ENCODE assay signal across 8 cellular contexts in genomic region chr10:100186253-100186780, GRCh38. TPM values are rescaled to one million over a fixed set of nuclear protein-coding genes. Genes with fewer than 3 reads are reported as not detected.
DNase-seq lines count a peak whose midpoint lies in the region; ATAC-seq and TF ChIP-seq lines count a peak whose summit lies in the region.

No MANE protein-coding gene starts in this region.

- H3K9me2 ChIP-seq in GM23338 (ENCODE audit: insufficient read depth) = no peaks in the 10 kb centered on the region

- no peaks in the 10 kb centered on the region for H3K9me3 Mint-ChIP-seq in activated CD4-positive, alpha-beta T cell treated with anti-CD3 and anti-CD28 coated beads, Interleukin-2, amount 10 ng/mL, durations not matched to agents 24 days and 14 days
- H3K9me3 Mint-ChIP-seq in GM23338 = peaks cover 9% of the 10 kb centered on the region; the same call in 2 of the 3 replicates
- H3K9me3 Mint-ChIP-seq in activated T-helper 1 cell treated with anti-CD3 and anti-CD28 coated beads, Interleukin-12 subunit alpha, Interleukin-12 subunit beta, Interleukin-2, Interleukin-4 antibody, amounts not matched to agents 30 ng/mL and 10 ng/mL and 1 ng/mL, durations not matched to agents 14 hours and 24 hours and 36 hours = no peaks in the 10 kb centered on the region

- peaks cover 47% of the 10 kb centered on the region for H3K4me1 Mint-ChIP-seq in activated CD4-positive, alpha-beta T cell treated with anti-CD3 and anti-CD28 coated beads, Interleukin-2, amount 10 ng/mL, durations not matched to agents 24 days and 14 days
- H3K4me1 Mint-ChIP-seq in GM23338 = peaks cover 12% of the 10 kb centered on the region; the same call in 2 of the 3 replicates
- H3K4me1 Mint-ChIP-seq in activated T-helper 1 cell treated with anti-CD3 and anti-CD28 coated beads, Interleukin-12 subunit alpha, Interleukin-12 subunit beta, Interleukin-2, Interleukin-4 antibody, amounts not matched to agents 30 ng/mL and 10 ng/mL and 1 ng/mL, durations not matched to agents 14 hours and 24 hours and 36 hours (ENCODE audit: low read depth) = peaks cover 63% of the 10 kb centered on the region

- H3K36me3 Mint-ChIP-seq in activated CD4-positive, alpha-beta T cell treated with anti-CD3 and anti-CD28 coated beads, Interleukin-2, amount 10 ng/mL, durations not matched to agents 24 days and 14 days (ENCODE audit: low read depth) = peaks cover 47% of the 10 kb centered on the region
- H3K36me3 Mint-ChIP-seq in GM23338 (ENCODE audit: low read depth) = peaks cover 43% of the 10 kb centered on the region
- H3K36me3 Mint-ChIP-seq in activated T-helper 1 cell treated with anti-CD3 and anti-CD28 coated beads, Interleukin-12 subunit alpha, Interleukin-12 subunit beta, Interleukin-2, Interleukin-4 antibody, amounts not matched to agents 30 ng/mL and 10 ng/mL and 1 ng/mL, durations not matched to agents 14 hours and 24 hours and 36 hours (ENCODE audit: low read depth) = peaks cover 41% of the 10 kb centered on the region

- peak; percentile 60 for ATAC-seq in GM23338
- peak; percentile 36 to 80 (median 60) for ATAC-seq in heart right ventricle

- H3K27me3 ChIP-seq in GM23338 (ENCODE audit: insufficient read depth) (no peaks in the 10 kb centered on the region), heart right ventricle (no peaks in the 10 kb centered on the region)

- intact Hi-C loops in activated CD4-positive, alpha-beta T cell treated with anti-CD3 and anti-CD28 coated beads, Interleukin-2, amount 10 ng/mL, durations not matched to agents 24 days and 14 days (cut with micrococcal nuclease) = loop anchor here (1.0 to 10.0 kb wide), 6 partner anchors 38 to 342 kb away; partner anchors contain the start of genes BLOC1S2, CHUK and NDUFB8
- intact Hi-C loops in activated T-helper 1 cell treated with anti-CD3 and anti-CD28 coated beads, Interleukin-12 subunit alpha, Interleukin-12 subunit beta, Interleukin-2, Interleukin-4 antibody, amounts not matched to agents 30 ng/mL and 10 ng/mL and 1 ng/mL, durations not matched to agents 14 hours and 24 hours and 36 hours (cut with micrococcal nuclease) = loop anchor here (1.0 to 10.0 kb wide), 11 partner anchors 38 to 572 kb away; partner anchors contain the start of genes BLOC1S2, CHUK, COX15 and CUTC
- intact Hi-C loops in heart right ventricle (cut with DNase I) (loop anchor here in 1 of 10 donors (5.0 kb wide), 1 partner anchor 41 kb away; the partner anchor contains the start of gene CHUK), posterior vena cava (cut with DNase I) (no loop called here)

- H3K4me3 Mint-ChIP-seq in activated CD4-positive, alpha-beta T cell treated with anti-CD3 and anti-CD28 coated beads, Interleukin-2, amount 10 ng/mL, durations not matched to agents 24 days and 14 days = peak overlapping the region; percentile 95
- H3K4me3 Mint-ChIP-seq in GM23338 = peak overlapping the region; percentile 99
- peak overlapping the region; percentile 98 for H3K4me3 Mint-ChIP-seq in activated T-helper 1 cell treated with anti-CD3 and anti-CD28 coated beads, Interleukin-12 subunit alpha, Interleukin-12 subunit beta, Interleukin-2, Interleukin-4 antibody, amounts not matched to agents 30 ng/mL and 10 ng/mL and 1 ng/mL, durations not matched to agents 14 hours and 24 hours and 36 hours

- peaks cover 13% of the 10 kb centered on the region for H3K36me3 ChIP-seq in GM23338 (ENCODE audit: insufficient read depth)
- peaks cover 0 to 60% (median 5%) of the 10 kb centered on the region in 9 donors for H3K36me3 ChIP-seq in heart right ventricle

- TF ChIP-seq CTCF in GM23338 (conservative IDR thresholded peaks at IDR 0.05; ENCODE audit: low read depth in 2 of 2) (no peak), heart right ventricle (IDR thresholded peaks at IDR 0.05) (no peak)

- H3K27me3 Mint-ChIP-seq in activated CD4-positive, alpha-beta T cell treated with anti-CD3 and anti-CD28 coated beads, Interleukin-2, amount 10 ng/mL, durations not matched to agents 24 days and 14 days = no peaks in the 10 kb centered on the region
- H3K27me3 Mint-ChIP-seq in GM23338 (ENCODE audit: insufficient read depth, low read depth, poor library complexity) = peaks cover 8% of the 10 kb centered on the region
- no peaks in the 10 kb centered on the region for H3K27me3 Mint-ChIP-seq in activated T-helper 1 cell treated with anti-CD3 and anti-CD28 coated beads, Interleukin-12 subunit alpha, Interleukin-12 subunit beta, Interleukin-2, Interleukin-4 antibody, amounts not matched to agents 30 ng/mL and 10 ng/mL and 1 ng/mL, durations not matched to agents 14 hours and 24 hours and 36 hours (ENCODE audit: insufficient read depth)

- no peaks in the 10 kb centered on the region for H4K20me1 ChIP-seq in GM23338 (replicated peaks; ENCODE audit: insufficient read depth)

- H3K4me1 ChIP-seq in GM23338 (ENCODE audit: insufficient read depth) = 0 out of 2 replicates have a peak, but pooled peaks cover 6% of the 10 kb centered on the region
- H3K4me1 ChIP-seq in heart right ventricle = peaks cover 6 to 59% (median 29%) of the 10 kb centered on the region in 9 donors

- no peaks in the 10 kb centered on the region; the same call in 1 of the 2 replicates for H3F3A ChIP-seq in GM23338 (replicated peaks; ENCODE audit: low read depth)

- peak overlapping the region; percentile 97 for H3K27ac Mint-ChIP-seq in activated CD4-positive, alpha-beta T cell treated with anti-CD3 and anti-CD28 coated beads, Interleukin-2, amount 10 ng/mL, durations not matched to agents 24 days and 14 days
- H3K27ac Mint-ChIP-seq in GM23338 = peak overlapping the region; percentile 93
- peak overlapping the region; percentile 96 for H3K27ac Mint-ChIP-seq in activated T-helper 1 cell treated with anti-CD3 and anti-CD28 coated beads, Interleukin-12 subunit alpha, Interleukin-12 subunit beta, Interleukin-2, Interleukin-4 antibody, amounts not matched to agents 30 ng/mL and 10 ng/mL and 1 ng/mL, durations not matched to agents 14 hours and 24 hours and 36 hours

- peaks cover 36% of the 10 kb centered on the region for H3K79me2 ChIP-seq in GM23338 (replicated peaks; ENCODE audit: insufficient read depth)

- WGBS in heart right ventricle, 2 donors = 2 to 3% methylated on average over 14 of the region's 14 CpGs

- peak overlapping the region; percentile 95 for H3K4me2 ChIP-seq in GM23338

- H3K4me3 ChIP-seq in GM23338 (peak overlapping the region; percentile 75), heart right ventricle (peak overlapping the region; percentile 46 to 97 (median 86))

- H3K27ac ChIP-seq in GM23338 (ENCODE audit: low read depth) = peak overlapping the region; percentile 86
- H3K27ac ChIP-seq in heart right ventricle = peak overlapping the region; percentile 52 to 93 (median 86)

- peak overlapping the region; percentile 92 for H2AFZ ChIP-seq in GM23338

- H3K9me3 ChIP-seq in heart right ventricle = no peaks in the 10 kb centered on the region

- DNase-seq in activated CD4-positive, alpha-beta T cell treated with anti-CD3 and anti-CD28 coated beads, Interleukin-2, amount 10 ng/mL, durations not matched to agents 24 days and 14 days = no peak
- no peak for DNase-seq in activated CD4-positive, alpha-beta T cell treated with anti-CD3 and anti-CD28 coated beads, Interleukin-2, amount 50 U/mL, for 48 hours
- DNase-seq in GM23338 (ENCODE audit: low spot score) (peak; percentile 46), Kasumi-1 (lab: John Stamatoyannopoulos, UW) (peak; percentile 70 to 77), heart right ventricle (peak; percentile 19 to 49), renal cortical epithelial cell (ENCODE audit: low read depth) (peak; percentile 46), posterior vena cava (ENCODE audit: low spot score) (no peak)
- DNase-seq in activated T-helper 1 cell treated with anti-CD3 and anti-CD28 coated beads, Interleukin-12 subunit alpha, Interleukin-12 subunit beta, Interleukin-2, Interleukin-4 antibody, amounts not matched to agents 30 ng/mL and 10 ng/mL and 1 ng/mL, durations not matched to agents 14 hours and 24 hours and 36 hours (ENCODE audit: low spot score) = no peak

TF ChIP-seq in GM23338, 12 proteins besides CTCF, POLR2A, EP300 and RAD21 (continues in another document):
- TF ChIP-seq EZH2phosphoT487 (IDR thresholded peaks at IDR 0.05; ENCODE audit: unreplicated experiment) = no peak

RNA-seq across cellular contexts. Expression of gene ERLIN1, which starts 0.5 kb away (rescaled TPM):
- 20.2 TPM in 2 replicates for total RNA-seq in activated CD4-positive, alpha-beta T cell treated with anti-CD3 and anti-CD28 coated beads, Interleukin-2, amount 10 ng/mL, durations not matched to agents 24 days and 14 days
- total RNA-seq in GM23338 (2014; rRNA removed; shearing (Covaris generic)) = 16.9 and 20.4 TPM in 2 replicates
- polyA plus RNA-seq in GM23338 (2016; fragmentation: Nextera tagmentation; extraction: Ambion mirVana) = 5.8 and 7.2 TPM in 2 replicates
- 16.6 and 19.4 TPM in 2 replicates for total RNA-seq in activated T-helper 1 cell treated with anti-CD3 and anti-CD28 coated beads, Interleukin-12 subunit alpha, Interleukin-12 subunit beta, Interleukin-2, Interleukin-4 antibody, amounts not matched to agents 30 ng/mL and 10 ng/mL and 1 ng/mL, durations not matched to agents 14 hours and 24 hours and 36 hours
- 10 to 100 TPM in 2 of 10 donors, 1 to 10 TPM in 8; 4.4 to 13.3 (median 7.5) TPM for total RNA-seq in heart right ventricle
- polyA plus RNA-seq in heart right ventricle = 1 to 10 TPM; 2.1 to 6.3 TPM
- 18.4 and 54.2 TPM in 2 replicates for total RNA-seq in renal cortical epithelial cell
- 10 to 100 TPM; 17.3 to 20.0 TPM for total RNA-seq in posterior vena cava

RNA-seq across cellular contexts. Expression of gene CHUK, which starts 43.1 kb away (rescaled TPM):
- total RNA-seq in activated CD4-positive, alpha-beta T cell treated with anti-CD3 and anti-CD28 coated beads, Interleukin-2, amount 10 ng/mL, durations not matched to agents 24 days and 14 days = 38.9 and 39.8 TPM in 2 replicates
- 24.8 and 31.5 TPM in 2 replicates for total RNA-seq in GM23338 (2014; rRNA removed; shearing (Covaris generic))
- polyA plus RNA-seq in GM23338 (2016; fragmentation: Nextera tagmentation; extraction: Ambion mirVana) (8.5 and 10.1 TPM in 2 replicates), heart right ventricle (1 to 10 TPM; 7.3 to 7.7 TPM)
- total RNA-seq in activated T-helper 1 cell treated with anti-CD3 and anti-CD28 coated beads, Interleukin-12 subunit alpha, Interleukin-12 subunit beta, Interleukin-2, Interleukin-4 antibody, amounts not matched to agents 30 ng/mL and 10 ng/mL and 1 ng/mL, durations not matched to agents 14 hours and 24 hours and 36 hours = 38.3 and 43.6 TPM in 2 replicates
- total RNA-seq in heart right ventricle (10 to 100 TPM in 6 of 10 donors, 1 to 10 TPM in 4; 7.7 to 13.7 (median 10.1) TPM), renal cortical epithelial cell (33.3 and 36.5 TPM in 2 replicates), posterior vena cava (10 to 100 TPM; 18.3 to 20.8 TPM)

Comparison
In these comparisons a context has a peak if more than half of its experiments do, and no peak if none do; other contexts are left out.
1. DNase-seq: peak in GM23338 (single experiment), Kasumi-1 (2 of 2), heart right ventricle (2 of 2) and renal cortical epithelial cell (single experiment); none in activated CD4-positive, alpha-beta T cell treated with anti-CD3 and anti-CD28 coated beads, Interleukin-2, amount 10 ng/mL, durations not matched to agents 24 days and 14 days (single experiment), activated CD4-positive, alpha-beta T cell treated with anti-CD3 and anti-CD28 coated beads, Interleukin-2, amount 50 U/mL, for 48 hours (0 of 2), activated T-helper 1 cell treated with anti-CD3 and anti-CD28 coated beads, Interleukin-12 subunit alpha, Interleukin-12 subunit beta, Interleukin-2, Interleukin-4 antibody, amounts not matched to agents 30 ng/mL and 10 ng/mL and 1 ng/mL, durations not matched to agents 14 hours and 24 hours and 36 hours (single experiment) and posterior vena cava (single experiment).
2. intact Hi-C loops: an anchor here in activated CD4-positive, alpha-beta T cell treated with anti-CD3 and anti-CD28 coated beads, Interleukin-2, amount 10 ng/mL, durations not matched to agents 24 days and 14 days (1.0 to 10.0 kb wide) and activated T-helper 1 cell treated with anti-CD3 and anti-CD28 coated beads, Interleukin-12 subunit alpha, Interleukin-12 subunit beta, Interleukin-2, Interleukin-4 antibody, amounts not matched to agents 30 ng/mL and 10 ng/mL and 1 ng/mL, durations not matched to agents 14 hours and 24 hours and 36 hours (1.0 to 10.0 kb wide); none called in posterior vena cava.
3. Peak in every context shown above with its lines, with median percentiles within 50 percentile points of each other: H3K27ac Mint-ChIP-seq and H3K4me3 Mint-ChIP-seq.